Comparison of ENCODE assay signal across 18 cellular contexts in genomic region chr22:16617516-16617915, GRCh38. TPM values are rescaled to one million over a fixed set of nuclear protein-coding genes. Genes with fewer than 3 reads are reported as not detected.
"Had no signal": no experiment of that assay in that cellular context is flagged by ENCODE, and none has a peak within 500 bp of the region (broad histone marks: within the 10 kb centered on the region; RNA-seq: fewer than 3 reads in every experiment).

No MANE protein-coding gene starts in this region.

RNA-seq across cellular contexts. Expression of gene CCT8L2, which starts 24.9 kb away (rescaled TPM):
- total RNA-seq: activated B cell treated with CpG ODN at 0.5 μM for 24 hours; activated CD4-positive, alpha-beta memory T cell treated with anti-CD3 and anti-CD28 coated beads for 36 hours; activated CD4-positive, alpha-beta T cell treated with anti-CD3 and anti-CD28 coated beads, Interleukin-2, amount 10 ng/mL, durations not matched to agents 24 days and 14 days; activated CD8-positive, alpha-beta memory T cell treated with anti-CD3 and anti-CD28 coated beads for 36 hours; activated CD8-positive, alpha-beta T cell treated with anti-CD3 and anti-CD28 coated beads for 36 hours; activated naive CD4-positive, alpha-beta T cell treated with anti-CD3 and anti-CD28 coated beads for 36 hours; activated naive CD4-positive, alpha-beta T cell treated with anti-CD3 and anti-CD28 coated beads, Interleukin-2, amount 50 U/mL, for 72 hours; activated naive CD8-positive, alpha-beta T cell treated with anti-CD3 and anti-CD28 coated beads for 36 hours; activated T-cell treated with anti-CD3 and anti-CD28 coated beads, Interleukin-2, amount 50 U/mL, for 72 hours; activated T-helper 1 cell treated with anti-CD3 and anti-CD28 coated beads, Interleukin-12 subunit alpha, Interleukin-12 subunit beta, Interleukin-2, Interleukin-4 antibody, amounts not matched to agents 30 ng/mL and 10 ng/mL and 1 ng/mL, durations not matched to agents 14 hours and 24 hours and 36 hours; activated T-helper 17 cell treated with anti-CD3 and anti-CD28 coated beads, Interleukin-2, amount 50 U/mL, for 72 hours; ascending aorta; bronchial epithelial cell; cardiac muscle cell; chondrocyte; colonic mucosa; T-helper 2 cell treated with Interferon-gamma antibody and Interleukin-4, amounts not matched to agents 100 ng/mL and 5 ng/mL, for 36 hours had no signal
- polyA plus RNA-seq: adipose tissue, cardiac muscle cell had no signal
